9 cellular contexts compared by ENCODE assay signal in the genomic region with DNA sequence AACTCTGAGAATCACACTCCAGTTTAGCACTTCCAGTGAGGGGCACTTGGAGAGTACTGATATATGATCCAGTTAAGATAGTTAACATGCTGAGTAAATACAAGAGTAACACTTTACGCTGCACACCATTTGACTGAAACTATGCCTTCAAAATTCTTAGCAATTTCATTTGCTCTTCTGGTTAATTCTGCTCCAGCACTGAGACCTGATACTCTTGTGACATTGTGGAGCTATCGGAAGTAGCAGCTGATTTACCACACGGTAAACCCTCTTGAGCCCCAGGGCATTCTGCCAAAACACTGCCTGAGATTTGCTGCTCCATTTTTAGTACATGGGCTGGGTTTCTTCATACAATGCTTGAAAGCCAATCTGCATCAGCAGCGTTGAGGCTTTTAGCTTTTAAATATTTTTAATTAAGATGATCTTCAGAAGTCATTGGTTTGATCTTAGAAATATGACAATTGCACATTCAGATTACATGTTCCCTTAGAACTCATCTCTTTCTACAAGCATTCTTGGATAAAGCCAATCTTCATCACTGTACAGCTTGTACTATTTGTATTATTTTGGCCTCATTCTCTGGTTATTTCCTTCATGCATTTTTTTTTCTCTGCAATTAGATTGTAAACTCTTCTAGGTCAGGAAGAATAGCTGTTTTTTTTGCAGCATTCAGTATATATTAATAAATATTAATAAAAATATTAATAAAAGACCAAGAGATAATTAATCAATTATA.
DNase-seq lines count a peak whose midpoint lies in the region; ATAC-seq and FAIRE-seq lines count a peak whose summit lies in the region.
"Had no signal": no experiment of that assay in that cellular context is flagged by ENCODE, and none has a peak within 500 bp of the region (broad histone marks: within the 10 kb centered on the region; RNA-seq: fewer than 3 reads in every experiment).

No MANE protein-coding gene starts in this region.

- H3K9me3 Mint-ChIP-seq in activated CD4-positive, alpha-beta memory T cell treated with anti-CD3 and anti-CD28 coated beads for 36 hours = no peaks in the 10 kb centered on the region
- H3K9me3 Mint-ChIP-seq in activated CD4-positive, alpha-beta memory T cell treated with anti-CD3 and anti-CD28 coated beads, Interleukin-2, amount 10 ng/mL, durations not matched to agents 7 days and 5 days = no peaks in the 10 kb centered on the region
- no peaks in the 10 kb centered on the region for H3K9me3 Mint-ChIP-seq in activated T-helper 17 cell treated with anti-CD3 and anti-CD28 coated beads, Interleukin-2, amount 50 U/mL, for 72 hours
- no peaks in the 10 kb centered on the region for H3K9me3 Mint-ChIP-seq in activated T-helper 2 cell treated with anti-CD3 and anti-CD28 coated beads, Interferon-gamma antibody, Interleukin-2, Interleukin-4, amounts not matched to agents 10 μg/mL and 5 μg/mL and 100 μg/mL, durations not matched to agents 14 hours and 24 hours and 36 hours

- POLR2A ChIA-PET in activated CD4-positive, alpha-beta memory T cell treated with anti-CD3 and anti-CD28 coated beads for 36 hours (lab: Charles Lee) = no interaction called here
- POLR2A ChIA-PET in activated CD4-positive, alpha-beta memory T cell treated with anti-CD3 and anti-CD28 coated beads, Interleukin-2, amount 10 ng/mL, durations not matched to agents 7 days and 5 days (lab: Charles Lee) = no interaction called here

- no peaks in the 10 kb centered on the region for H3K36me3 Mint-ChIP-seq in activated CD4-positive, alpha-beta memory T cell treated with anti-CD3 and anti-CD28 coated beads for 36 hours
- H3K36me3 Mint-ChIP-seq in activated CD4-positive, alpha-beta memory T cell treated with anti-CD3 and anti-CD28 coated beads, Interleukin-2, amount 10 ng/mL, durations not matched to agents 7 days and 5 days (ENCODE audit: low read depth) = no peaks in the 10 kb centered on the region
- H3K36me3 Mint-ChIP-seq in activated T-helper 17 cell treated with anti-CD3 and anti-CD28 coated beads, Interleukin-2, amount 50 U/mL, for 72 hours (ENCODE audit: low read depth) = no peaks in the 10 kb centered on the region
- H3K36me3 Mint-ChIP-seq in activated T-helper 2 cell treated with anti-CD3 and anti-CD28 coated beads, Interferon-gamma antibody, Interleukin-2, Interleukin-4, amounts not matched to agents 10 μg/mL and 5 μg/mL and 100 μg/mL, durations not matched to agents 14 hours and 24 hours and 36 hours (ENCODE audit: low read depth) = no peaks in the 10 kb centered on the region

- no peaks in the 10 kb centered on the region for H3K4me1 Mint-ChIP-seq in activated CD4-positive, alpha-beta memory T cell treated with anti-CD3 and anti-CD28 coated beads for 36 hours (ENCODE audit: low read depth)
- H3K4me1 Mint-ChIP-seq in activated CD4-positive, alpha-beta memory T cell treated with anti-CD3 and anti-CD28 coated beads, Interleukin-2, amount 10 ng/mL, durations not matched to agents 7 days and 5 days = peaks cover 9% of the 10 kb centered on the region
- no peaks in the 10 kb centered on the region for H3K4me1 Mint-ChIP-seq in activated T-helper 17 cell treated with anti-CD3 and anti-CD28 coated beads, Interleukin-2, amount 50 U/mL, for 72 hours
- peaks cover 14% of the 10 kb centered on the region for H3K4me1 Mint-ChIP-seq in activated T-helper 2 cell treated with anti-CD3 and anti-CD28 coated beads, Interferon-gamma antibody, Interleukin-2, Interleukin-4, amounts not matched to agents 10 μg/mL and 5 μg/mL and 100 μg/mL, durations not matched to agents 14 hours and 24 hours and 36 hours (ENCODE audit: low read depth)

- ATAC-seq in activated T-helper 17 cell treated with anti-CD3 and anti-CD28 coated beads, Interleukin-2, amount 50 U/mL, for 72 hours (replicated peaks) = peak; percentile 50

- H3K36me3 ChIP-seq in small intestine (ENCODE audit: control insufficient read depth in 2 of 2, insufficient read depth in 2 of 2, low read length in 2 of 2) = no peaks in the 10 kb centered on the region

- no peak overlapping the region for H3K27ac ChIP-seq in small intestine (ENCODE audit: low read depth in 1 of 2, low read length in 1 of 2)

- H3K4me3 ChIP-seq in small intestine (ENCODE audit: low read depth in 1 of 2, low read length in 2 of 2) = no peak overlapping the region

- H3K27ac Mint-ChIP-seq in activated CD4-positive, alpha-beta memory T cell treated with anti-CD3 and anti-CD28 coated beads for 36 hours = no peak overlapping the region
- H3K27ac Mint-ChIP-seq in activated CD4-positive, alpha-beta memory T cell treated with anti-CD3 and anti-CD28 coated beads, Interleukin-2, amount 10 ng/mL, durations not matched to agents 7 days and 5 days = no peak overlapping the region
- no peak overlapping the region for H3K27ac Mint-ChIP-seq in activated T-helper 17 cell treated with anti-CD3 and anti-CD28 coated beads, Interleukin-2, amount 50 U/mL, for 72 hours
- H3K27ac Mint-ChIP-seq in activated T-helper 2 cell treated with anti-CD3 and anti-CD28 coated beads, Interferon-gamma antibody, Interleukin-2, Interleukin-4, amounts not matched to agents 10 μg/mL and 5 μg/mL and 100 μg/mL, durations not matched to agents 14 hours and 24 hours and 36 hours = no peak overlapping the region

- H3K27me3 Mint-ChIP-seq in activated CD4-positive, alpha-beta memory T cell treated with anti-CD3 and anti-CD28 coated beads for 36 hours = peaks cover 2% of the 10 kb centered on the region
- H3K27me3 Mint-ChIP-seq in activated CD4-positive, alpha-beta memory T cell treated with anti-CD3 and anti-CD28 coated beads, Interleukin-2, amount 10 ng/mL, durations not matched to agents 7 days and 5 days = peaks cover 17% of the 10 kb centered on the region
- peaks cover 17% of the 10 kb centered on the region for H3K27me3 Mint-ChIP-seq in activated T-helper 17 cell treated with anti-CD3 and anti-CD28 coated beads, Interleukin-2, amount 50 U/mL, for 72 hours
- peaks cover 32% of the 10 kb centered on the region for H3K27me3 Mint-ChIP-seq in activated T-helper 2 cell treated with anti-CD3 and anti-CD28 coated beads, Interferon-gamma antibody, Interleukin-2, Interleukin-4, amounts not matched to agents 10 μg/mL and 5 μg/mL and 100 μg/mL, durations not matched to agents 14 hours and 24 hours and 36 hours (ENCODE audit: low read depth)

- peak; percentile 40 for DNase-seq in activated CD4-positive, alpha-beta memory T cell treated with anti-CD3 and anti-CD28 coated beads for 36 hours
- no peak for DNase-seq in activated CD4-positive, alpha-beta memory T cell treated with anti-CD3 and anti-CD28 coated beads, Interleukin-2, amount 10 ng/mL, durations not matched to agents 7 days and 5 days
- peak; percentile 56 for DNase-seq in HS-27A (ENCODE audit: low read depth)
- peak; percentile 44 for DNase-seq in small intestine
- no peak for DNase-seq in AML-193 (lab: John Stamatoyannopoulos, UW)
- DNase-seq in activated T-helper 2 cell treated with anti-CD3 and anti-CD28 coated beads, Interferon-gamma antibody, Interleukin-2, Interleukin-4, amounts not matched to agents 10 μg/mL and 5 μg/mL and 100 μg/mL, durations not matched to agents 14 hours and 24 hours and 36 hours (ENCODE audit: low spot score) = no peak
- DNase-seq in ecto neural progenitor cell (ENCODE audit: low spot score) = no peak
- DNase-seq: central memory CD4-positive, alpha-beta T cell had no signal

- CTCF ChIA-PET in activated CD4-positive, alpha-beta memory T cell treated with anti-CD3 and anti-CD28 coated beads for 36 hours (lab: Charles Lee) = interaction anchor here (0.6 to 1.5 kb wide), 2 partner anchors 15 to 510 kb away, joined by 3 to 5 read pairs; no protein-coding TSS in a partner anchor
- CTCF ChIA-PET in activated CD4-positive, alpha-beta memory T cell treated with anti-CD3 and anti-CD28 coated beads, Interleukin-2, amount 10 ng/mL, durations not matched to agents 7 days and 5 days (lab: Charles Lee) = no interaction called here

- intact Hi-C loops in activated CD4-positive, alpha-beta memory T cell treated with anti-CD3 and anti-CD28 coated beads for 36 hours (cut with micrococcal nuclease) = loop anchor here (5.0 kb wide), 1 partner anchor 462 kb away; no protein-coding TSS in a partner anchor
- intact Hi-C loops in activated T-helper 2 cell treated with anti-CD3 and anti-CD28 coated beads, Interferon-gamma antibody, Interleukin-2, Interleukin-4, amounts not matched to agents 10 μg/mL and 5 μg/mL and 100 μg/mL, durations not matched to agents 14 hours and 24 hours and 36 hours (cut with micrococcal nuclease) = no loop called here

- 7 to 25% (median 15%) methylated on average over 4 of the region's 4 CpGs for WGBS in small intestine, 3 donors

- H3K4me3 Mint-ChIP-seq in activated CD4-positive, alpha-beta memory T cell treated with anti-CD3 and anti-CD28 coated beads for 36 hours = no peak overlapping the region
- no peak overlapping the region for H3K4me3 Mint-ChIP-seq in activated CD4-positive, alpha-beta memory T cell treated with anti-CD3 and anti-CD28 coated beads, Interleukin-2, amount 10 ng/mL, durations not matched to agents 7 days and 5 days
- no peak overlapping the region for H3K4me3 Mint-ChIP-seq in activated T-helper 17 cell treated with anti-CD3 and anti-CD28 coated beads, Interleukin-2, amount 50 U/mL, for 72 hours
- H3K4me3 Mint-ChIP-seq in activated T-helper 2 cell treated with anti-CD3 and anti-CD28 coated beads, Interferon-gamma antibody, Interleukin-2, Interleukin-4, amounts not matched to agents 10 μg/mL and 5 μg/mL and 100 μg/mL, durations not matched to agents 14 hours and 24 hours and 36 hours (ENCODE audit: low read depth) = no peak overlapping the region

- peaks cover 0 to 2% of the 10 kb centered on the region in 2 donors for H3K4me1 ChIP-seq in small intestine (ENCODE audit: control insufficient read depth in 2 of 2, insufficient read depth in 1 of 2, low read depth in 1 of 2, low read length in 1 of 2)

- peaks cover 0 to 2% of the 10 kb centered on the region in 2 donors for H3K27me3 ChIP-seq in small intestine (ENCODE audit: control insufficient read depth in 2 of 2, insufficient read depth in 2 of 2, low read length in 2 of 2)

- no peak for FAIRE-seq in small intestine (lab: Jason Lieb, UNC)

- no peaks in the 10 kb centered on the region for H3K9me3 ChIP-seq in small intestine (ENCODE audit: control insufficient read depth, low read depth)

Comparison
In these comparisons a context has a peak if more than half of its experiments do, and no peak if none do; other contexts are left out.
1. DNase-seq: peak in activated CD4-positive, alpha-beta memory T cell treated with anti-CD3 and anti-CD28 coated beads for 36 hours (single experiment), HS-27A (single experiment) and small intestine (single experiment); none in activated CD4-positive, alpha-beta memory T cell treated with anti-CD3 and anti-CD28 coated beads, Interleukin-2, amount 10 ng/mL, durations not matched to agents 7 days and 5 days (single experiment), AML-193 (0 of 2), activated T-helper 2 cell treated with anti-CD3 and anti-CD28 coated beads, Interferon-gamma antibody, Interleukin-2, Interleukin-4, amounts not matched to agents 10 μg/mL and 5 μg/mL and 100 μg/mL, durations not matched to agents 14 hours and 24 hours and 36 hours (single experiment) and ecto neural progenitor cell (single experiment).